Comparison of ENCODE assay signal across 24 cellular contexts in the genomic region with DNA sequence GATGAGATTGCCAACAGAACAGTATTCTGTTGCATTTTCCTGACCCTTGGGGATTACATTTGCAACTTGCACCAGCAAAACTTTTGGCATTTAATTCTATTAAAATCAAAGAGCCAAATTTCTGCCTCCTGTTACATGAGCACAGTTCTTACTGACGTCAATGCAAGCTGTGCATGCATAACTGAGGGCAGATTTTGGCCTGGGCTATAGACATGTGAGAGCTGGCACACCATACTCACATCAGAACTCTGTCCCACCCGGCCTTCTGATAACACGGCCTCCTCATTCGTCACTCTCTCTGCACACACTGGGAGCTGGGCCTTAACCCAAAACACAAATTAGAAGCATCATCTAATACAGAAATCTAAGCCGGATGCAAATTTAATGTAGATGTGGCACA.
"Had no signal": no experiment of that assay in that cellular context is flagged by ENCODE, and none has a peak within 500 bp of the region (broad histone marks: within the 10 kb centered on the region; RNA-seq: fewer than 3 reads in every experiment).

No MANE protein-coding gene starts in this region.

- H3K27ac ChIP-seq: adrenal gland, ascending aorta, brain microvascular endothelial cell, neutrophil, ovary, prostate gland, suprapubic skin had no signal

- H3K27me3 ChIP-seq: adrenal gland, ascending aorta, brain microvascular endothelial cell, neutrophil, ovary, suprapubic skin had no signal

- ATAC-seq: left lobe of liver; natural killer cell treated with Interleukin-12 subunit alpha and Interleukin-12 subunit beta and Interleukin-15 and Interleukin-18, amount 100 ng/mL, for 72 hours; stimulated activated naive CD8-positive, alpha-beta T cell treated with anti-CD3 and anti-CD28 coated beads, Interleukin-15, amount 100 ng/mL, for 72 hours; WTC11 had no signal

- H3K9me3 Mint-ChIP-seq: activated T-cell treated with anti-CD3 and anti-CD28 coated beads, Interleukin-2, amount 50 U/mL, for 24 hours; activated T-helper 2 cell treated with anti-CD3 and anti-CD28 coated beads, Interferon-gamma antibody, Interleukin-2, Interleukin-4, amounts not matched to agents 10 μg/mL and 5 μg/mL and 100 μg/mL, durations not matched to agents 14 hours and 24 hours and 36 hours; T-helper 1 cell treated with Interleukin-12 subunit alpha and Interleukin-12 subunit beta and Interleukin-4 antibody, amounts not matched to agents 30 μg/mL and 1 μg/mL, for 36 hours; type B pancreatic cell; WTC11 had no signal

- H3K4me3 Mint-ChIP-seq: activated naive CD8-positive, alpha-beta T cell; activated T-cell treated with anti-CD3 and anti-CD28 coated beads, Interleukin-2, amount 50 U/mL, for 24 hours; natural killer cell treated with Interleukin-12 subunit alpha and Interleukin-12 subunit beta and Interleukin-15 and Interleukin-18, amount 100 ng/mL, for 72 hours; stimulated activated naive CD8-positive, alpha-beta T cell treated with anti-CD3 and anti-CD28 coated beads, Interleukin-15, amount 100 ng/mL, for 72 hours; T-helper 1 cell treated with Interleukin-12 subunit alpha and Interleukin-12 subunit beta and Interleukin-4 antibody, amounts not matched to agents 30 μg/mL and 1 μg/mL, for 36 hours; type B pancreatic cell; WTC11 had no signal

- H3K36me3 ChIP-seq: adrenal gland, ascending aorta, brain microvascular endothelial cell, neutrophil, ovary, prostate gland, suprapubic skin had no signal

- H3K4me1 ChIP-seq: adrenal gland, ascending aorta, prostate gland, suprapubic skin had no signal

- H3K4me3 ChIP-seq: adrenal gland, ascending aorta, ovary, prostate gland, suprapubic skin had no signal

- H3K9me3 ChIP-seq: adrenal gland, ascending aorta, neutrophil, ovary, prostate gland, suprapubic skin had no signal

- H3K4me1 Mint-ChIP-seq: stimulated activated naive CD8-positive, alpha-beta T cell treated with anti-CD3 and anti-CD28 coated beads, Interleukin-15, amount 100 ng/mL, for 72 hours had no signal

- DNase-seq: activated CD8-positive, alpha-beta memory T cell treated with anti-CD3 and anti-CD28 coated beads for 24 hours; activated CD8-positive, alpha-beta memory T cell treated with anti-CD3 and anti-CD28 coated beads, Interleukin-2, amount 50 U/mL, for 4 hours; activated naive CD4-positive, alpha-beta T cell; activated T-cell treated with anti-CD3 and anti-CD28 coated beads, Interleukin-2, amount 50 U/mL, for 24 hours; adrenal gland; brain microvascular endothelial cell; central memory CD4-positive, alpha-beta T cell; mammary epithelial cell; midbrain; ovary; stimulated activated CD4-positive, alpha-beta T cell treated with anti-CD3 and anti-CD28 coated beads, Interleukin-12 subunit alpha, Interleukin-12 subunit beta, amount 100 ng/mL, for 4 hours; stimulated activated naive CD8-positive, alpha-beta T cell treated with anti-CD3 and anti-CD28 coated beads, Interleukin-15, amount 100 ng/mL, for 72 hours; T1000 had no signal

- H3K27me3 Mint-ChIP-seq: stimulated activated naive CD8-positive, alpha-beta T cell treated with anti-CD3 and anti-CD28 coated beads, Interleukin-15, amount 100 ng/mL, for 72 hours; type B pancreatic cell had no signal

- H3K36me3 Mint-ChIP-seq: activated naive CD8-positive, alpha-beta T cell; natural killer cell treated with Interleukin-12 subunit alpha and Interleukin-12 subunit beta and Interleukin-15 and Interleukin-18, amount 100 ng/mL, for 72 hours; type B pancreatic cell; WTC11 had no signal
